ENCODE assay signal across 8 cellular contexts in genomic region chr5:79235578-79236363, GRCh38. TPM values are rescaled to one million over a fixed set of nuclear protein-coding genes. Genes with fewer than 3 reads are reported as not detected.
DNase-seq lines count a peak whose midpoint lies in the region; ATAC-seq and TF ChIP-seq lines count a peak whose summit lies in the region.

A gene with protein sequence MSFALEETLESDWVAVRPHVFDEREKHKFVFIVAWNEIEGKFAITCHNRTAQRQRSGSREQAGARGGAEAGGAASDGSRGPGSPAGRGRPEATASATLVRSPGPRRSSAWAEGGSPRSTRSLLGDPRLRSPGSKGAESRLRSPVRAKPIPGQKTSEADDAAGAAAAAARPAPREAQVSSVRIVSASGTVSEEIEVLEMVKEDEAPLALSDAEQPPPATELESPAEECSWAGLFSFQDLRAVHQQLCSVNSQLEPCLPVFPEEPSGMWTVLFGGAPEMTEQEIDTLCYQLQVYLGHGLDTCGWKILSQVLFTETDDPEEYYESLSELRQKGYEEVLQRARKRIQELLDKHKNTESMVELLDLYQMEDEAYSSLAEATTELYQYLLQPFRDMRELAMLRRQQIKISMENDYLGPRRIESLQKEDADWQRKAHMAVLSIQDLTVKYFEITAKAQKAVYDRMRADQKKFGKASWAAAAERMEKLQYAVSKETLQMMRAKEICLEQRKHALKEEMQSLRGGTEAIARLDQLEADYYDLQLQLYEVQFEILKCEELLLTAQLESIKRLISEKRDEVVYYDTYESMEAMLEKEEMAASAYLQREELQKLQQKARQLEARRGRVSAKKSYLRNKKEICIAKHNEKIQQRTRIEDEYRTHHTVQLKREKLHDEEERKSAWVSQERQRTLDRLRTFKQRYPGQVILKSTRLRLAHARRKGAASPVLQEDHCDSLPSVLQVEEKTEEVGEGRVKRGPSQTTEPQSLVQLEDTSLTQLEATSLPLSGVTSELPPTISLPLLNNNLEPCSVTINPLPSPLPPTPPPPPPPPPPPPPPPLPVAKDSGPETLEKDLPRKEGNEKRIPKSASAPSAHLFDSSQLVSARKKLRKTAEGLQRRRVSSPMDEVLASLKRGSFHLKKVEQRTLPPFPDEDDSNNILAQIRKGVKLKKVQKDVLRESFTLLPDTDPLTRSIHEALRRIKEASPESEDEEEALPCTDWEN (plus strand): TSS chr5:79236131. CDS start chr5:79236651, 520 bp downstream.

- H3K4me1 Mint-ChIP-seq in CD4-positive, alpha-beta T cell (ENCODE audit: low read depth), result peaks cover 30% of the 10 kb centered on the region
- H3K4me1 Mint-ChIP-seq in endothelial cell (ENCODE audit: unreplicated experiment), result peaks cover 13% of the 10 kb centered on the region

- H3K27ac ChIP-seq in CD4-positive, alpha-beta T cell (ENCODE audit: low read depth, low read length), result peak within 1 kb of the TSS; percentile 89

- peak; percentile 86 for ATAC-seq in CD4-positive, alpha-beta T cell (ENCODE audit: poor library complexity)
- ATAC-seq in GM19438 (IDR thresholded peaks at IDR 0.05; ENCODE audit: low read depth, unreplicated experiment), result peak; percentile 65
- ATAC-seq in HG03565 (IDR thresholded peaks at IDR 0.05; ENCODE audit: unreplicated experiment), result peak; percentile 50

- H3K36me3 Mint-ChIP-seq in CD4-positive, alpha-beta T cell (ENCODE audit: low read depth), result peaks cover 27% of the 10 kb centered on the region
- peaks cover 4% of the 10 kb centered on the region for H3K36me3 Mint-ChIP-seq in endothelial cell (ENCODE audit: low read depth, unreplicated experiment)

- POLR2A ChIA-PET in CD4-positive, alpha-beta T cell (lab: Charles Lee), result interaction anchor here (0.7 to 2.4 kb wide), 10 partner anchors 20 to 1743 kb away, joined by 3 to 22 read pairs (median 4); partner anchors contain the start of genes AP3B1, ARSB, HOMER1 and SCAMP1

- H3K27me3 Mint-ChIP-seq in CD4-positive, alpha-beta T cell, result no peaks in the 10 kb centered on the region
- peaks cover 8% of the 10 kb centered on the region for H3K27me3 Mint-ChIP-seq in endothelial cell (ENCODE audit: unreplicated experiment)

- intact Hi-C loops in CD4-positive, alpha-beta T cell (cut with DNase I, micrococcal nuclease), result loop anchor here (2.0 to 10.0 kb wide), 14 partner anchors 17 to 1743 kb away; partner anchors contain the start of genes ARSB (in 1 of the 2), DHFR (in 1 of the 2), FAM151B (in 1 of the 2) and HOMER1 (in 1 of the 2)

- no peaks in the 10 kb centered on the region for H3K9me3 Mint-ChIP-seq in CD4-positive, alpha-beta T cell
- H3K9me3 Mint-ChIP-seq in endothelial cell (ENCODE audit: unreplicated experiment), result no peaks in the 10 kb centered on the region

- CTCF ChIA-PET in CD4-positive, alpha-beta T cell (lab: Charles Lee), result no interaction called here

- no peak for TF ChIP-seq CTCF in CD4-positive, alpha-beta T cell (IDR thresholded peaks at IDR 0.05)
- no peak for TF ChIP-seq CTCF in endothelial cell (IDR thresholded peaks at IDR 0.05; ENCODE audit: unreplicated experiment)

- H3K4me3 Mint-ChIP-seq in CD4-positive, alpha-beta T cell, result peak within 1 kb of the TSS; percentile 97
- peak within 1 kb of the TSS; percentile 97 for H3K4me3 Mint-ChIP-seq in endothelial cell (ENCODE audit: unreplicated experiment)

- H3K27me3 ChIP-seq in CD4-positive, alpha-beta T cell (ENCODE audit: control insufficient read depth, insufficient read depth, low read length), result no peaks in the 10 kb centered on the region

- DNase-seq in CD4-positive, alpha-beta T cell, result peak; percentile 72 to 88 (median 80)
- DNase-seq in NOMO-1 (lab: John Stamatoyannopoulos, UW; ENCODE audit: unreplicated experiment in 2 of 2), result peak; percentile 66 to 69
- peak; percentile 55 for DNase-seq in activated CD8-positive, alpha-beta memory T cell treated with anti-CD3 and anti-CD28 coated beads, Interleukin-2, amount 50 U/mL, for 24 hours (ENCODE audit: extremely low read depth)
- DNase-seq in endothelial cell (ENCODE audit: low spot score), result peak; percentile 84
- DNase-seq in midbrain (lab: John Stamatoyannopoulos, UW), result peak; percentile 83
- DNase-seq in stimulated activated CD8-positive, alpha-beta memory T cell treated with anti-CD3 and anti-CD28 coated beads, Interleukin-15, amount 100 ng/mL, for 48 hours (ENCODE audit: low read depth in 2 of 2), result peak; percentile 77 to 82

- peak within 1 kb of the TSS; percentile 96 for H3K27ac Mint-ChIP-seq in CD4-positive, alpha-beta T cell
- peak within 1 kb of the TSS; percentile 86 for H3K27ac Mint-ChIP-seq in endothelial cell (ENCODE audit: unreplicated experiment)

- H3K9me3 ChIP-seq in CD4-positive, alpha-beta T cell (ENCODE audit: control insufficient read depth, low read length), result no peaks in the 10 kb centered on the region

RNA-seq across cellular contexts. Expression of the gene that starts here (rescaled TPM):
- 10 to 100 TPM; 73.3 to 73.5 TPM for total RNA-seq in CD4-positive, alpha-beta T cell
- 7.7 TPM for total RNA-seq in endothelial cell (ENCODE audit: unreplicated experiment)

Comparison
In these comparisons a context has a peak if more than half of its experiments do, and no peak if none do; other contexts are left out.
1. Peak in every context shown above with its lines: DNase-seq, ATAC-seq and H3K27ac ChIP-seq.